20 cellular contexts compared by ENCODE assay signal in the genomic region with DNA sequence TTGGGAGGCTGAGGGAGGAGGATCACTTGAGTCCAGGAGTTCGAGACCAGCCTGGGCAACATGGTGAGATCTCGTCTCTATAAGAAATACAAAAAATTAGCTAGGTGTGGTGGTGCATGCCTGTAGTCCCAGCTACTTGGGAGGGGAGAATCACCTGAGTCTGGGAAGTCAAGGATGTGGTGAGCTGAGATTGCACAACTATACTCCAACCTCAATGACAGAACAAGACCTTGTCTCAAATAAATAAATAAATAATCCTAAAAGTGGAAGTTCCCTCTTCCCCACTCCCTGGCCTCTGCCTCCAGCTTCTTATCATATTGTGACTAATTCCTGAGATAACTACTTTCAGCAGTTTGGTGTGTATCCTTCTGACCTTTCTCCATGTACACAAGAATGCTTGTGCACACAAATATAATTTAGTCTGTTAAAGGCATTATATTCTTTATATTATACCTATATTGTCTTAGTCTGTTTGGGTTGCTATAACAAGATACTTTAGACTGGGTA.
"Had no signal": no experiment of that assay in that cellular context is flagged by ENCODE, and none has a peak within 500 bp of the region (broad histone marks: within the 10 kb centered on the region; RNA-seq: fewer than 3 reads in every experiment).

No MANE protein-coding gene starts in this region.

- DNase-seq: activated B cell treated with CpG ODN at 0.5 μM for 24 hours; activated CD4-positive, alpha-beta T cell treated with anti-CD3 and anti-CD28 coated beads, Interleukin-2, amount 10 ng/mL, durations not matched to agents 7 days and 5 days; activated CD8-positive, alpha-beta memory T cell treated with anti-CD3 and anti-CD28 coated beads for 24 hours; activated effector memory CD4-positive, alpha-beta T cell treated with anti-CD3 and anti-CD28 coated beads, Interleukin-2, amount 50 U/mL, for 16 hours; activated naive CD4-positive, alpha-beta T cell treated with Interleukin-2 at 50 U/mL for 16 hours; activated T-cell treated with anti-CD3 and anti-CD28 coated beads, Interleukin-2, amount 50 U/mL, for 4 hours; amygdala; Karpas-422; NCI-H1105 treated with DMSO at 0.1 percent for 48 hours; NCI-H1436 treated with DMSO at 0.1 percent for 48 hours; NCI-H187; NCI-H2081; NCI-H446; NCI-H524; SIG-M5; T-cell; T-helper 2 cell; T1000 had no signal

- FAIRE-seq: astrocyte had no signal

- ATAC-seq: activated naive CD4-positive, alpha-beta T cell treated with anti-CD3 and anti-CD28 coated beads, Interleukin-2, amount 50 U/mL, for 72 hours; activated T-cell treated with anti-CD3 and anti-CD28 coated beads, Interleukin-2, amount 50 U/mL, for 4 hours; T-cell had no signal
